1 cellular context compared by ENCODE assay signal in the genomic region with DNA sequence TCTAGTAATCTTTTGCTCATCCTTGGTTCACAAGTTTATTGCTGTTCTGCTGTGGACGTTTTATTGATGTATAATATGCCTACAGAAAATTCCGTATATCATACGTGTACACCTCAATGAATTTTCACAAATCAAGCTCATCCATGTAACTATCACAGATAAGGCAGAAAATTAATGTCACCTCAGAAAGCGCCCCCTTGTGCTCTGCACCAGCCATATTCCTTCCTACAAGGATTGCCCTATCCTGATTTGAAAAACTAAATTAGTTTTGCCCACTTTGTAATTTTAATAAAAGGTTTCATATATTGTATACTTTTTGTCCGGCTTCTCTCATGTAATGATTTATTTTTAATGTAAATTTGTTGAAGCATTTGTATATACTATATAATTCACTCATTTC.
TF ChIP-seq lines count a peak whose summit lies in the region.

No MANE protein-coding gene starts in this region.

TF ChIP-seq in HepG2, 621 proteins besides CTCF, POLR2A, EP300 and RAD21 (continued from another document):
- TF ChIP-seq SMC3 (IDR thresholded peaks at IDR 0.05; ENCODE audit: low read length) (peak; percentile 14; the same call in 1 of the 2 replicates), ASH2L (IDR thresholded peaks at IDR 0.05; ENCODE audit: insufficient read length, low read depth, low read length) (no peak)
